20 cellular contexts compared by ENCODE assay signal in the genomic region with DNA sequence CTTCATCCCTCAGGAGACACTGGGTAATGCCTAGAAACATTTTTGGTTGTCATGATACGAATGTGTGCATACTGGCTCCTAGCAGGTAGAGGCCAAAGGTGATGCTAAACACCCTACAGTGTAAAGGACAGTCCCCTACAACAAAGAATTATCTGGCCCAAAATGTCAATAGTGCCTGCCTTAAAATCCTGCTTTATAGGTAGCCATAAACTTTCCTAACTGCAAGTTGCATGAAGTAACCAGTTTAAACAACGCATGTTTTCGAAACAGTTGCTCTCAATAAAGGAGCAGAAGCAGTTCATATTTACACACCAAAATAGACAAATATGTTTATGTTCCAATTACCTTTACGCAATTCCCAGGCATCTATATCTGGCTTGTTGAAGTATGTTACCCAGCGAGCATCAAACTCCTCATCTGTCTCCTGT. TPM values are rescaled to one million over a fixed set of nuclear protein-coding genes. Genes with fewer than 3 reads are reported as not detected.
DNase-seq lines count a peak whose midpoint lies in the region; ATAC-seq and TF ChIP-seq lines count a peak whose summit lies in the region.
"Had no signal": no experiment of that assay in that cellular context is flagged by ENCODE, and none has a peak within 500 bp of the region (broad histone marks: within the 10 kb centered on the region; RNA-seq: fewer than 3 reads in every experiment).

No MANE protein-coding gene starts in this region.

- H4K20me1 ChIP-seq in Karpas-422 (ENCODE audit: insufficient read depth, low read depth, low read length): peaks cover 21% of the 10 kb centered on the region

- H3K9me2 ChIP-seq in Karpas-422 (replicated peaks; ENCODE audit: insufficient read depth, low read length): no peaks in the 10 kb centered on the region

- H3K4me1 ChIP-seq in Caco-2 (peaks cover 5% of the 10 kb centered on the region), Panc1 (ENCODE audit: control insufficient read depth, insufficient read depth, low read length) (no peaks in the 10 kb centered on the region), Karpas-422 (ENCODE audit: low read length) (peaks cover 5% of the 10 kb centered on the region)

- CTCF ChIA-PET in Caco-2 (lab: Charles Lee): interaction anchor here (1.0 kb wide), 1 partner anchor 27 kb away, joined by 3 read pairs; no protein-coding TSS in a partner anchor
- CTCF ChIA-PET in Panc1 (lab: Charles Lee): no interaction called here

- H3K36me3 Mint-ChIP-seq in Caco-2 (ENCODE audit: insufficient read depth, unreplicated experiment): peaks cover 82% of the 10 kb centered on the region

- POLR2A ChIA-PET in Caco-2 (lab: Charles Lee): no interaction called here
- POLR2A ChIA-PET in Panc1 (lab: Charles Lee): no interaction called here

- peaks cover 3% of the 10 kb centered on the region; the same call in 1 of the 2 replicates for H3K36me3 ChIP-seq in Caco-2 (ENCODE audit: control insufficient read depth, insufficient read depth, low read length)
- peaks cover 26% of the 10 kb centered on the region for H3K36me3 ChIP-seq in Panc1 (ENCODE audit: control insufficient read depth, insufficient read depth, low read length)
- H3K36me3 ChIP-seq in Karpas-422 (ENCODE audit: insufficient read depth, low read length): peaks cover 55% of the 10 kb centered on the region

- intact Hi-C loops in Caco-2 (cut with micrococcal nuclease; ENCODE audit: unreplicated experiment): loop anchor here (1.0 kb wide), 1 partner anchor 10 kb away; a partner anchor contains a TSS
- intact Hi-C loops in Panc1 (cut with micrococcal nuclease; ENCODE audit: unreplicated experiment): no loop called here

- no peak overlapping the region for H3K9ac ChIP-seq in Karpas-422 (ENCODE audit: low read length)
- H3K9ac ChIP-seq: KMS-11 had no signal

- no peaks in the 10 kb centered on the region for H3K9me3 Mint-ChIP-seq in Caco-2 (ENCODE audit: unreplicated experiment)

- no TSS peak for BruUV-seq in Caco-2 (replicated peaks; lab: Mats Ljungman, UMichigan)
- TSS peak; percentile 48 for BruUV-seq in Panc1 (replicated peaks; lab: Mats Ljungman, UMichigan)

- TF ChIP-seq CTCF in Caco-2 (IDR thresholded peaks at IDR 0.05; ENCODE audit: insufficient read depth in 1 of 2, low read depth in 1 of 2, low read length in 1 of 2, severe bottlenecking in 1 of 2, unreplicated experiment in 1 of 2) (no peak), Panc1 (IDR thresholded peaks at IDR 0.05) (no peak)

- H3K4me2 ChIP-seq in Karpas-422 (ENCODE audit: low read depth, low read length, poor library complexity, severe bottlenecking): no peak overlapping the region
- H3K4me2 ChIP-seq: KMS-11 had no signal

- H2AFZ ChIP-seq in Karpas-422 (ENCODE audit: low read length): no peak overlapping the region

- H3K27ac ChIP-seq in Panc1 (ENCODE audit: low read length) (no peak overlapping the region), Karpas-422 (ENCODE audit: low read length) (no peak overlapping the region)
- H3K27ac ChIP-seq: KMS-11, RWPE1 had no signal

- in situ Hi-C loops in Panc1 (cut with HindIII; ENCODE audit: low pct_unique_long_range_greater_than_20kb, low sequenced_read_pairs): no loop called here

- H3K27ac Mint-ChIP-seq in Caco-2 (ENCODE audit: unreplicated experiment): no peak overlapping the region
- H3K27ac Mint-ChIP-seq: B cell had no signal

- H3K9me3 ChIP-seq in Caco-2: no peaks in the 10 kb centered on the region
- H3K9me3 ChIP-seq in Panc1 (ENCODE audit: control insufficient read depth, insufficient read depth, low read depth, low read length): no peaks in the 10 kb centered on the region
- H3K9me3 ChIP-seq in Karpas-422 (ENCODE audit: low read length): no peaks in the 10 kb centered on the region

- peak; percentile 53 to 74 for DNase-seq in Caco-2
- no peak for DNase-seq in Panc1 (ENCODE audit: low read depth, low spot score)
- no peak for DNase-seq in left lobe of liver (ENCODE audit: low spot score)
- DNase-seq in Karpas-422: no peak
- no peak for DNase-seq in DMS53 (lab: John Stamatoyannopoulos, UW)
- DNase-seq in COLO668 (lab: John Stamatoyannopoulos, UW; ENCODE audit: unreplicated experiment): no peak
- DNase-seq: 8988T, COR-L47, DMS153, GF-D8, GOT3, NCI-H1417 treated with DMSO at 0.1 percent for 48 hours, NCI-H187 treated with DMSO at 0.1 percent for 48 hours, NCI-H345, NCI-H524 treated with DMSO at 0.1 percent for 48 hours, PC-3 had no signal

- H3K27me3 ChIP-seq in Caco-2 (replicated peaks; ENCODE audit: control insufficient read depth, insufficient read depth, low read length): no peaks in the 10 kb centered on the region
- H3K27me3 ChIP-seq in Panc1 (ENCODE audit: control insufficient read depth, insufficient read depth, low read length): no peaks in the 10 kb centered on the region
- H3K27me3 ChIP-seq in Karpas-422 (ENCODE audit: low read length): no peaks in the 10 kb centered on the region

- no peak overlapping the region for H3K4me3 ChIP-seq in Caco-2 (ENCODE audit: low read depth, low read length)
- H3K4me3 ChIP-seq in Panc1 (ENCODE audit: low read depth in 2 of 2, low read length in 2 of 2): no peak overlapping the region
- H3K4me3 ChIP-seq in Karpas-422 (ENCODE audit: low read length): no peak overlapping the region

- H3K79me2 ChIP-seq in Karpas-422 (ENCODE audit: low read length): peaks cover 66% of the 10 kb centered on the region

- H3K4me1 Mint-ChIP-seq in Caco-2 (ENCODE audit: low read depth, unreplicated experiment): no peaks in the 10 kb centered on the region

- no peaks in the 10 kb centered on the region for H3K27me3 Mint-ChIP-seq in Caco-2 (ENCODE audit: insufficient read depth, unreplicated experiment)
- H3K27me3 Mint-ChIP-seq: B cell had no signal

- no peak for ATAC-seq in Panc1
- peak; percentile 42 for ATAC-seq in left lobe of liver
- ATAC-seq: PC-3 had no signal

- no peak overlapping the region for H3K4me3 Mint-ChIP-seq in Caco-2 (ENCODE audit: unreplicated experiment)
- H3K4me3 Mint-ChIP-seq: B cell had no signal

RNA-seq across cellular contexts. Expression of a gene that starts 9.1 kb away (rescaled TPM):
- total RNA-seq in Caco-2 (2022): 306 and 318 TPM in 2 replicates
- total RNA-seq in Panc1 (2021; ENCODE audit: unreplicated experiment): 353 TPM
- 349 TPM for polyA plus RNA-seq in Panc1 (2012; ENCODE audit: insufficient read length)
- total RNA-seq in left lobe of liver: 134 TPM
- total RNA-seq in Karpas-422 (2014; rRNA removed; shearing (Covaris generic); ENCODE audit: low replicate concordance): 135 and 229 TPM in 2 replicates

RNA-seq across cellular contexts. Expression of a gene that starts 22.1 kb away (rescaled TPM):
- total RNA-seq in Caco-2 (2022): 73.7 and 75.4 TPM in 2 replicates
- total RNA-seq in Panc1 (2021; ENCODE audit: unreplicated experiment): 68.6 TPM
- polyA plus RNA-seq in Panc1 (2012; ENCODE audit: insufficient read length): 41.2 TPM
- 15.8 TPM for total RNA-seq in left lobe of liver
- total RNA-seq in Karpas-422 (2014; rRNA removed; shearing (Covaris generic); ENCODE audit: low replicate concordance): 58.8 and 69.5 TPM in 2 replicates

RNA-seq across cellular contexts. Expression of a gene that starts 27.8 kb away (rescaled TPM):
- 30.1 and 35.3 TPM in 2 replicates for total RNA-seq in Caco-2 (2022)
- 40.1 TPM for total RNA-seq in Panc1 (2021; ENCODE audit: unreplicated experiment)
- polyA plus RNA-seq in Panc1 (2012; ENCODE audit: insufficient read length): 33.3 TPM
- 2.1 TPM for total RNA-seq in left lobe of liver
- 4.1 and 8.1 TPM in 2 replicates for total RNA-seq in Karpas-422 (2014; rRNA removed; shearing (Covaris generic); ENCODE audit: low replicate concordance)
- total RNA-seq: MCF 10A had no signal

RNA-seq across cellular contexts. Expression of a gene that starts 38.9 kb away (rescaled TPM):
- total RNA-seq in Caco-2 (2022) (29.1 and 32.0 TPM in 2 replicates), Panc1 (2021; ENCODE audit: unreplicated experiment) (45.8 TPM), left lobe of liver (33.4 TPM)
- 80.7 TPM for polyA plus RNA-seq in Panc1 (2012; ENCODE audit: insufficient read length)
- total RNA-seq in Karpas-422 (2014; rRNA removed; shearing (Covaris generic); ENCODE audit: low replicate concordance): 73.7 and 78.8 TPM in 2 replicates

RNA-seq across cellular contexts. Expression of a gene that starts 55.6 kb away (rescaled TPM):
- 97.4 and 98.5 TPM in 2 replicates for total RNA-seq in Caco-2 (2022)
- 121 TPM for total RNA-seq in Panc1 (2021; ENCODE audit: unreplicated experiment)
- 162 TPM for polyA plus RNA-seq in Panc1 (2012; ENCODE audit: insufficient read length)
- total RNA-seq in left lobe of liver: 36.1 TPM
- total RNA-seq in Karpas-422 (2014; rRNA removed; shearing (Covaris generic); ENCODE audit: low replicate concordance): 37.1 and 54.9 TPM in 2 replicates

Comparison
In these comparisons a context has a peak if more than half of its experiments do, and no peak if none do; other contexts are left out.
1. DNase-seq: peak in Caco-2 (2 of 2); none in Panc1 (single experiment), left lobe of liver (single experiment), Karpas-422 (single experiment), DMS53 (single experiment) and COLO668 (single experiment).